ENCODE assay signal across 10 cellular contexts in genomic region chr9:88852794-88853193, GRCh38.
DNase-seq lines count a peak whose midpoint lies in the region; ATAC-seq and TF ChIP-seq lines count a peak whose summit lies in the region.
"Had no signal": no experiment of that assay in that cellular context is flagged by ENCODE, and none has a peak within 500 bp of the region (broad histone marks: within the 10 kb centered on the region; RNA-seq: fewer than 3 reads in every experiment).

No MANE protein-coding gene starts in this region.

- POLR2A ChIA-PET in AG04450 (lab: Yijun Ruan, JAX) = no interaction called here

- CTCF ChIA-PET in AG04450 (lab: Charles Lee) = no interaction called here

- DNase-seq in AG04450 (ENCODE audit: low read depth, low spot score) (peak; percentile 71), HS-5 (ENCODE audit: low read depth) (peak; percentile 88), brain pericyte (ENCODE audit: low read depth, low spot score) (peak; percentile 89), islet precursor cell (peak; percentile 93), HuH-7.5 (ENCODE audit: low spot score) (no peak)
- DNase-seq: Calu3, NCI-H1436 treated with DMSO at 0.1 percent for 48 hours had no signal

- H3K27ac ChIP-seq in AG04450 (ENCODE audit: low read depth, low read length) = no peak overlapping the region

- peaks cover 2% of the 10 kb centered on the region; the same call in 1 of the 2 replicates for H3K9me3 ChIP-seq in AG04450 (ENCODE audit: control insufficient read depth, insufficient read depth, low read length)

- no peak for ATAC-seq in GM19324 (IDR thresholded peaks at IDR 0.05; ENCODE audit: low FRiP score, unreplicated experiment)
- ATAC-seq in GM21390 (IDR thresholded peaks at IDR 0.05; ENCODE audit: unreplicated experiment) = no peak
- no peak for ATAC-seq in GM21619 (IDR thresholded peaks at IDR 0.05; ENCODE audit: unreplicated experiment)

- no peak overlapping the region for H3K4me3 ChIP-seq in AG04450 (ENCODE audit: low read depth, low read length)

- TF ChIP-seq CTCF in AG04450 (IDR thresholded peaks at IDR 0.05; ENCODE audit: low read depth, low read length) = no peak

- H3K27me3 ChIP-seq in AG04450 (ENCODE audit: control insufficient read depth, insufficient read depth, low read length) = no peaks in the 10 kb centered on the region
